9 cellular contexts compared by ENCODE assay signal in the genomic region with DNA sequence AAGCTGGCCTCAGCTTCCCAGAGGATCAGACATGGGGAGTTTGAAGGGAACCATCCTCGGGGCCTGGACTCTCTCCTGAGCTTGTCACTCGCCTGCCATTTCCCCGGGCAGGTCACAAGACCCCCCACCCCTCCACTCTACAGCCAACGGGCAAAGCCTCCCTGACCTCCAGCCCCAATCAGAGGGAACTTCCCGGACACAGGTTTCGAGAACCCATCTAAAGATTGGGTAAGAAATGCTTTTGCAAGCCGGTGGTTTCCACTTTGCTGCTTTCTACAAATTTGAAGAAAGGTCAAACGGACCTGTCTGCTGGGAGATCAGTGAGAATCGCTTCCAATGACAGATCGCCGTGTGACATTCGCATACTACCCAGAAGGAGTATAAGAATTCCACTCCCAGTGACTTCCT.
DNase-seq lines count a peak whose midpoint lies in the region; ATAC-seq and TF ChIP-seq lines count a peak whose summit lies in the region.
"Had no signal": no experiment of that assay in that cellular context is flagged by ENCODE, and none has a peak within 500 bp of the region (broad histone marks: within the 10 kb centered on the region; RNA-seq: fewer than 3 reads in every experiment).

No MANE protein-coding gene starts in this region.

- H3K36me3 Mint-ChIP-seq in WTC11, result 0 out of 2 replicates have a peak, but pooled peaks cover 2% of the 10 kb centered on the region

- H3K4me1 ChIP-seq in OCI-LY7 (ENCODE audit: insufficient read depth, low read length, poor library complexity, severe bottlenecking) (peaks cover 41% of the 10 kb centered on the region), liver (ENCODE audit: control insufficient read depth in 4 of 4, insufficient read depth in 4 of 4, low read length in 3 of 4) (peaks cover 17 to 44% (median 34%) of the 10 kb centered on the region in 4 donors)

- CTCF ChIA-PET in OCI-LY7 (lab: Charles Lee; ENCODE audit: unreplicated experiment) (no interaction called here), WTC11 (lab: Charles Lee) (interaction anchor here (0.7 to 1.3 kb wide), 4 partner anchors 16 to 909 kb away, joined by 3 to 6 read pairs (median 4); no protein-coding TSS in a partner anchor)

- H3K79me2 ChIP-seq in OCI-LY7 (ENCODE audit: insufficient read depth, low read depth, low read length), result no peaks in the 10 kb centered on the region

- no peaks in the 10 kb centered on the region for H3K9me2 ChIP-seq in OCI-LY7 (ENCODE audit: insufficient read depth, low read length)

- H2AFZ ChIP-seq in OCI-LY7 (ENCODE audit: low read length), result peak overlapping the region; percentile 20; the same call in 1 of the 2 replicates

- peak; percentile 31 for ATAC-seq in HG02642 (IDR thresholded peaks at IDR 0.05; ENCODE audit: poor library complexity, unreplicated experiment)
- ATAC-seq in WTC11, result no peak

- TF ChIP-seq CTCF in OCI-LY7 (conservative IDR thresholded peaks at IDR 0.05; ENCODE audit: low read length) (no peak), liver (IDR thresholded peaks at IDR 0.05; ENCODE audit: low read depth, low read length, missing input control) (no peak), WTC11 (IDR thresholded peaks at IDR 0.05) (no peak)

- no peaks in the 10 kb centered on the region for H3K27me3 ChIP-seq in liver (ENCODE audit: control insufficient read depth in 4 of 4, insufficient read depth in 4 of 4, low read length in 3 of 4)

- no peaks in the 10 kb centered on the region for H3K9me3 ChIP-seq in OCI-LY7 (ENCODE audit: low read length)
- H3K9me3 ChIP-seq in liver (ENCODE audit: control insufficient read depth in 4 of 4, low read length in 3 of 4), result no peaks in the 10 kb centered on the region

- no peaks in the 10 kb centered on the region for H3K9me3 Mint-ChIP-seq in WTC11

- peaks cover 15% of the 10 kb centered on the region for H3K4me1 Mint-ChIP-seq in WTC11

- H3K36me3 ChIP-seq in OCI-LY7 (ENCODE audit: insufficient read depth, low read length) (no peaks in the 10 kb centered on the region), liver (ENCODE audit: control insufficient read depth in 4 of 4, insufficient read depth in 3 of 4, low read depth in 1 of 4, low read length in 3 of 4) (no peaks in the 10 kb centered on the region)

- no TSS peak for BruUV-seq in OCI-LY7 (replicated peaks; lab: Mats Ljungman, UMichigan)

- DNase-seq in NCI-H82 (lab: John Stamatoyannopoulos, UW), result peak; percentile 37
- DNase-seq in NCI-H82 treated with DMSO at 0.1 percent for 48 hours (lab: John Stamatoyannopoulos, UW; ENCODE audit: unreplicated experiment), result no peak
- peak; percentile 36 for DNase-seq in OCI-LY7 (ENCODE audit: low spot score)
- no peak for DNase-seq in WTC11 (ENCODE audit: low spot score)
- DNase-seq in dedifferentiated amniotic fluid mesenchymal stem cell (ENCODE audit: extremely low spot score), result no peak
- no peak for DNase-seq in NCI-H1436 (lab: John Stamatoyannopoulos, UW)

- WGBS in liver, result 17% methylated on average over 12 of the region's 12 CpGs

- H4K20me1 ChIP-seq in OCI-LY7 (ENCODE audit: insufficient read depth, low read length), result no peaks in the 10 kb centered on the region

- H3K27ac ChIP-seq in OCI-LY7 (ENCODE audit: low read depth, low read length, poor library complexity, severe bottlenecking) (no peak overlapping the region), liver (ENCODE audit: low read depth in 1 of 2, low read length in 2 of 2) (peak overlapping the region; percentile 80 to 82)
- H3K27ac ChIP-seq: 22Rv1 had no signal

- no peak overlapping the region for H3K27ac Mint-ChIP-seq in WTC11

- intact Hi-C loops in OCI-LY7 (cut with micrococcal nuclease; ENCODE audit: unreplicated experiment), result loop anchor here (5.0 kb wide), 1 partner anchor 452 kb away; no protein-coding TSS in a partner anchor

- no peak overlapping the region for H3K4me3 Mint-ChIP-seq in WTC11

- peak in 1 of 2 donors; percentile 26 for TF ChIP-seq RAD21 in liver (IDR thresholded peaks at IDR 0.05)

- peaks cover 11% of the 10 kb centered on the region for H3K27me3 Mint-ChIP-seq in WTC11 (ENCODE audit: low read depth)

- peak overlapping the region; percentile 46 for H3K4me2 ChIP-seq in OCI-LY7 (ENCODE audit: low read length)

- peak overlapping the region in 1 of 2 donors; percentile 26 for H3K9ac ChIP-seq in liver (ENCODE audit: low read depth in 1 of 2, low read length in 2 of 2)

- H3K4me3 ChIP-seq in OCI-LY7 (ENCODE audit: low read depth, low read length, poor library complexity, severe bottlenecking), result peak overlapping the region; percentile 7
- peak overlapping the region in 1 of 3 donors; percentile 16 for H3K4me3 ChIP-seq in liver (ENCODE audit: low read depth in 1 of 3, low read length in 3 of 3)

- POLR2A ChIA-PET in OCI-LY7 (lab: Charles Lee) (interaction anchor here (0.7 to 1.0 kb wide), 3 partner anchors 13 to 385 kb away, joined by 3 to 5 read pairs (median 3); no protein-coding TSS in a partner anchor), WTC11 (lab: Charles Lee) (no interaction called here)

TF ChIP-seq in liver, 16 proteins besides CTCF, POLR2A, EP300 and RAD21 (continues in another document):
- TF ChIP-seq FOXA2 (IDR thresholded peaks at IDR 0.05), result no peak
- peak; percentile 28 for TF ChIP-seq NR2F2 (IDR thresholded peaks at IDR 0.05)
- TF ChIP-seq RXRA (IDR thresholded peaks at IDR 0.05), result peak; percentile 73 to 83
- no peak for TF ChIP-seq ATF3 (IDR thresholded peaks at IDR 0.05)
- no peak for TF ChIP-seq TAF1 (conservative IDR thresholded peaks at IDR 0.05)
- TF ChIP-seq JUND (IDR thresholded peaks at IDR 0.05), result peak; percentile 4 to 25
- peak; percentile 81 for TF ChIP-seq SP1 (IDR thresholded peaks at IDR 0.05)
- peak in 1 of 2 donors; percentile 36 for TF ChIP-seq EGR1 (IDR thresholded peaks at IDR 0.05; ENCODE audit: low read depth in 2 of 2)
- peak; percentile 35 to 48 for TF ChIP-seq HNF4A (conservative IDR thresholded peaks at IDR 0.05)
- TF ChIP-seq YY1 (IDR thresholded peaks at IDR 0.05), result peak; percentile 13
- TF ChIP-seq, protein P1, sequence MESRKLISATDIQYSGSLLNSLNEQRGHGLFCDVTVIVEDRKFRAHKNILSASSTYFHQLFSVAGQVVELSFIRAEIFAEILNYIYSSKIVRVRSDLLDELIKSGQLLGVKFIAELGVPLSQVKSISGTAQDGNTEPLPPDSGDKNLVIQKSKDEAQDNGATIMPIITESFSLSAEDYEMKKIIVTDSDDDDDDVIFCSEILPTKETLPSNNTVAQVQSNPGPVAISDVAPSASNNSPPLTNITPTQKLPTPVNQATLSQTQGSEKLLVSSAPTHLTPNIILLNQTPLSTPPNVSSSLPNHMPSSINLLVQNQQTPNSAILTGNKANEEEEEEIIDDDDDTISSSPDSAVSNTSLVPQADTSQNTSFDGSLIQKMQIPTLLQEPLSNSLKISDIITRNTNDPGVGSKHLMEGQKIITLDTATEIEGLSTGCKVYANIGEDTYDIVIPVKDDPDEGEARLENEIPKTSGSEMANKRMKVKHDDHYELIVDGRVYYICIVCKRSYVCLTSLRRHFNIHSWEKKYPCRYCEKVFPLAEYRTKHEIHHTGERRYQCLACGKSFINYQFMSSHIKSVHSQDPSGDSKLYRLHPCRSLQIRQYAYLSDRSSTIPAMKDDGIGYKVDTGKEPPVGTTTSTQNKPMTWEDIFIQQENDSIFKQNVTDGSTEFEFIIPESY (IDR thresholded peaks at IDR 0.05), result no peak
- TF ChIP-seq, protein P2, sequence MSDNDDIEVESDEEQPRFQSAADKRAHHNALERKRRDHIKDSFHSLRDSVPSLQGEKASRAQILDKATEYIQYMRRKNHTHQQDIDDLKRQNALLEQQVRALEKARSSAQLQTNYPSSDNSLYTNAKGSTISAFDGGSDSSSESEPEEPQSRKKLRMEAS (IDR thresholded peaks at IDR 0.05), result peak; percentile 59
- no peak for TF ChIP-seq GABPA (IDR thresholded peaks at IDR 0.05 in 1 of 2, conservative IDR thresholded peaks at IDR 0.05 in 1 of 2)

TF ChIP-seq in WTC11, 78 proteins besides CTCF, POLR2A, EP300 and RAD21 (continues in another document):
- TF ChIP-seq IRF2 (CRISPR knock-in tag; IDR thresholded peaks at IDR 0.05; ENCODE audit: borderline replicate concordance, low read depth), result no peak
- TF ChIP-seq KAT7 (CRISPR knock-in tag; IDR thresholded peaks at IDR 0.05; ENCODE audit: borderline replicate concordance), result no peak
- TF ChIP-seq FOXJ3 (CRISPR knock-in tag; IDR thresholded peaks at IDR 0.05; ENCODE audit: borderline replicate concordance), result no peak
- TF ChIP-seq, protein P3, sequence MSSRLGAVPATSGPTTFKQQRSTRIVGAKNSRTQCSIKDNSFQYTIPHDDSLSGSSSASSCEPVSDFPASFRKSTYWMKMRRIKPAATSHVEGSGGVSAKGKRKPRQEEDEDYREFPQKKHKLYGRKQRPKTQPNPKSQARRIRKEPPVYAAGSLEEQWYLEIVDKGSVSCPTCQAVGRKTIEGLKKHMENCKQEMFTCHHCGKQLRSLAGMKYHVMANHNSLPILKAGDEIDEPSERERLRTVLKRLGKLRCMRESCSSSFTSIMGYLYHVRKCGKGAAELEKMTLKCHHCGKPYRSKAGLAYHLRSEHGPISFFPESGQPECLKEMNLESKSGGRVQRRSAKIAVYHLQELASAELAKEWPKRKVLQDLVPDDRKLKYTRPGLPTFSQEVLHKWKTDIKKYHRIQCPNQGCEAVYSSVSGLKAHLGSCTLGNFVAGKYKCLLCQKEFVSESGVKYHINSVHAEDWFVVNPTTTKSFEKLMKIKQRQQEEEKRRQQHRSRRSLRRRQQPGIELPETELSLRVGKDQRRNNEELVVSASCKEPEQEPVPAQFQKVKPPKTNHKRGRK (CRISPR knock-in tag; IDR thresholded peaks at IDR 0.05; ENCODE audit: borderline replicate concordance), result no peak
- TF ChIP-seq SOX15 (CRISPR knock-in tag; IDR thresholded peaks at IDR 0.05), result no peak
- TF ChIP-seq SMAD3 (CRISPR knock-in tag; IDR thresholded peaks at IDR 0.05; ENCODE audit: borderline replicate concordance), result no peak
- TF ChIP-seq, protein P4, sequence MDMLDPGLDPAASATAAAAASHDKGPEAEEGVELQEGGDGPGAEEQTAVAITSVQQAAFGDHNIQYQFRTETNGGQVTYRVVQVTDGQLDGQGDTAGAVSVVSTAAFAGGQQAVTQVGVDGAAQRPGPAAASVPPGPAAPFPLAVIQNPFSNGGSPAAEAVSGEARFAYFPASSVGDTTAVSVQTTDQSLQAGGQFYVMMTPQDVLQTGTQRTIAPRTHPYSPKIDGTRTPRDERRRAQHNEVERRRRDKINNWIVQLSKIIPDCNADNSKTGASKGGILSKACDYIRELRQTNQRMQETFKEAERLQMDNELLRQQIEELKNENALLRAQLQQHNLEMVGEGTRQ (CRISPR knock-in tag; IDR thresholded peaks at IDR 0.05), result no peak
- TF ChIP-seq ZNF317 (CRISPR knock-in tag; IDR thresholded peaks at IDR 0.05; ENCODE audit: borderline replicate concordance, low read depth), result no peak
- no peak for TF ChIP-seq NFYB (CRISPR knock-in tag; conservative IDR thresholded peaks at IDR 0.05; ENCODE audit: low read depth)
- no peak for TF ChIP-seq ZNF219 (CRISPR knock-in tag; IDR thresholded peaks at IDR 0.05; ENCODE audit: borderline replicate concordance)

Comparison
In these comparisons a context has a peak if more than half of its experiments do, and no peak if none do; other contexts are left out.
1. DNase-seq: peak in NCI-H82 (single experiment) and OCI-LY7 (single experiment); none in NCI-H82 treated with DMSO at 0.1 percent for 48 hours (single experiment), WTC11 (single experiment), dedifferentiated amniotic fluid mesenchymal stem cell (single experiment) and NCI-H1436 (single experiment).